Comparison of ENCODE assay signal across 18 cellular contexts in genomic region chr3:58667229-58667628, GRCh38. TPM values are rescaled to one million over a fixed set of nuclear protein-coding genes. Genes with fewer than 3 reads are reported as not detected.
A peak's percentile ranks its signal among the peaks of the same experiment; 100 is the strongest.
DNase-seq lines count a peak whose midpoint lies in the region; ATAC-seq and TF ChIP-seq lines count a peak whose summit lies in the region.
"Had no signal": no experiment of that assay in that cellular context is flagged by ENCODE, and none has a peak within 500 bp of the region (broad histone marks: within the 10 kb centered on the region; RNA-seq: fewer than 3 reads in every experiment).

No MANE protein-coding gene starts in this region.

- no peak for TF ChIP-seq CTCF in PC-3 (conservative IDR thresholded peaks at IDR 0.05; ENCODE audit: low read depth, low read length)
- no peak for TF ChIP-seq CTCF in esophagus squamous epithelium (IDR thresholded peaks at IDR 0.05)
- no peak for TF ChIP-seq CTCF in nephron progenitor cell (IDR thresholded peaks at IDR 0.05)
- no peak for TF ChIP-seq CTCF in tibial artery (IDR thresholded peaks at IDR 0.05)

- H3K27ac ChIP-seq in PC-3 (ENCODE audit: low read length) (no peak overlapping the region), esophagus squamous epithelium (peak overlapping the region; percentile 45 to 59 (median 50)), tibial artery (no peak overlapping the region)
- H3K27ac ChIP-seq: SJCRH30 had no signal

- intact Hi-C loops in PC-3 (cut with micrococcal nuclease) = no loop called here
- intact Hi-C loops in esophagus squamous epithelium (cut with DNase I) = no loop called here
- intact Hi-C loops in tibial artery (cut with DNase I; ENCODE audit: low total_unique reads) = no loop called here

- H3K4me1 ChIP-seq in PC-3 (ENCODE audit: insufficient read depth, low read length) (peaks cover 6% of the 10 kb centered on the region; the same call in 1 of the 2 replicates), esophagus squamous epithelium (peaks cover 0 to 17% (median 4%) of the 10 kb centered on the region in 3 donors), tibial artery (no peaks in the 10 kb centered on the region)
- H3K4me1 ChIP-seq: HAP-1 had no signal

- peak overlapping the region; percentile 56; the same call in 1 of the 2 replicates for H2AFZ ChIP-seq in PC-3 (ENCODE audit: low read length)

- H3K27ac Mint-ChIP-seq in nephron progenitor cell = peak overlapping the region; percentile 11
- H3K27ac Mint-ChIP-seq: B cell had no signal

- 89 to 92% methylated on average over 1 of the region's 1 CpG for WGBS in esophagus squamous epithelium, 2 donors

- POLR2A ChIA-PET in PC-3 (lab: Charles Lee; ENCODE audit: unreplicated experiment) = no interaction called here

- H3K27me3 ChIP-seq in PC-3 (ENCODE audit: low read length) = no peaks in the 10 kb centered on the region
- H3K27me3 ChIP-seq in esophagus squamous epithelium = peaks cover 0 to 4% (median 0%) of the 10 kb centered on the region in 4 donors
- peaks cover 0 to 4% of the 10 kb centered on the region in 2 donors for H3K27me3 ChIP-seq in tibial artery
- H3K27me3 ChIP-seq: SJCRH30 had no signal

- H3K4me2 ChIP-seq in PC-3 (ENCODE audit: low read length) = no peak overlapping the region

- no peaks in the 10 kb centered on the region for H3K36me3 Mint-ChIP-seq in nephron progenitor cell (ENCODE audit: low read depth)

- no peak for ATAC-seq in PC-3
- no peak for ATAC-seq in GM19397 (IDR thresholded peaks at IDR 0.05; ENCODE audit: unreplicated experiment)
- ATAC-seq in HG03342 (IDR thresholded peaks at IDR 0.05; ENCODE audit: unreplicated experiment) = no peak

- H3K4me3 ChIP-seq in PC-3 (ENCODE audit: low read length) (no peak overlapping the region), esophagus squamous epithelium (no peak overlapping the region), tibial artery (no peak overlapping the region)
- H3K4me3 ChIP-seq: HAP-1, SJCRH30 had no signal

- no peaks in the 10 kb centered on the region for H3K9me3 Mint-ChIP-seq in nephron progenitor cell

- H3K27me3 Mint-ChIP-seq in nephron progenitor cell (ENCODE audit: low read depth, poor library complexity) = peaks cover 16% of the 10 kb centered on the region

- H3K9me3 ChIP-seq in PC-3 (ENCODE audit: low read length) = no peaks in the 10 kb centered on the region
- H3K9me3 ChIP-seq in esophagus squamous epithelium = no peaks in the 10 kb centered on the region
- H3K9me3 ChIP-seq in tibial artery = no peaks in the 10 kb centered on the region
- H3K9me3 ChIP-seq: HAP-1, SJCRH30 had no signal

- H3K4me3 Mint-ChIP-seq in nephron progenitor cell = no peak overlapping the region
- H3K4me3 Mint-ChIP-seq: B cell had no signal

- no TSS peak for BruUV-seq in PC-3 (replicated peaks; lab: Mats Ljungman, UMichigan)

- no peak overlapping the region for H3K9ac ChIP-seq in PC-3 (ENCODE audit: low read length)

- no peaks in the 10 kb centered on the region for H3K9me2 ChIP-seq in PC-3 (replicated peaks; ENCODE audit: low read length)

- H3F3A ChIP-seq in PC-3 (ENCODE audit: low read length, unreplicated experiment) = no peaks in the 10 kb centered on the region

- DNase-seq in PC-3 (no peak), esophagus squamous epithelium (lab: John Stamatoyannopoulos, UW) (no peak), nephron progenitor cell (no peak), tibial artery (no peak)
- no peak for DNase-seq in activated naive CD4-positive, alpha-beta T cell (lab: John Stamatoyannopoulos, UW)
- DNase-seq: DMS 273 treated with DMSO at 0.1 percent for 48 hours, NCI-H1436, NCI-H2029 treated with DMSO at 0.1 percent for 48 hours, NCI-H510A, NCI-H82, SJCRH30 had no signal

- no peaks in the 10 kb centered on the region for H4K20me1 ChIP-seq in PC-3 (ENCODE audit: low read length)

- H3K36me3 ChIP-seq in PC-3 (ENCODE audit: low read depth, low read length) (no peaks in the 10 kb centered on the region), esophagus squamous epithelium (no peaks in the 10 kb centered on the region), tibial artery (no peaks in the 10 kb centered on the region)
- H3K36me3 ChIP-seq: HAP-1, SJCRH30 had no signal

- no peaks in the 10 kb centered on the region for H3K79me2 ChIP-seq in PC-3 (ENCODE audit: low read length)

- H3K4me1 Mint-ChIP-seq in nephron progenitor cell = peaks cover 12% of the 10 kb centered on the region
- H3K4me1 Mint-ChIP-seq: B cell had no signal

- CTCF ChIA-PET in PC-3 (lab: Charles Lee) = no interaction called here

- TF ChIP-seq POLR2A in esophagus squamous epithelium (IDR thresholded peaks at IDR 0.05) = no peak

RNA-seq across cellular contexts. Expression of gene FAM3D, which starts 0.7 kb away (rescaled TPM):
- total RNA-seq in PC-3 (2014; rRNA removed) (0.40 TPM in 1 of 2 replicates, not detected in the other), esophagus squamous epithelium (100 to 1,000 TPM in 3 of 4 donors, 10 to 100 TPM in 1; 84.3 to 214 (median 128) TPM)
- total RNA-seq: B cell, Daoy, HT1080, RPMI7951, SJCRH30 had no signal

Comparison
In these comparisons a context has a peak if more than half of its experiments do, and no peak if none do; other contexts are left out.
1. H3K27ac ChIP-seq: peak in esophagus squamous epithelium (4 of 4); none in PC-3 (single experiment) and tibial artery (0 of 2).
2. RNA of gene FAM3D, which starts 0.7 kb away (total RNA-seq): 84.3 to 214 TPM in esophagus squamous epithelium; 0.40 TPM in PC-3; every median in the first group is over 10 times any median in the second.